Comparison of ENCODE assay signal across 16 cellular contexts in genomic region chrX:22758807-22759481, GRCh38.
A peak's percentile ranks its signal among the peaks of the same experiment; 100 is the strongest.
DNase-seq lines count a peak whose midpoint lies in the region; ATAC-seq and TF ChIP-seq lines count a peak whose summit lies in the region.
"Had no signal": no experiment of that assay in that cellular context is flagged by ENCODE, and none has a peak within 500 bp of the region (broad histone marks: within the 10 kb centered on the region; RNA-seq: fewer than 3 reads in every experiment).

No MANE protein-coding gene starts in this region.

- DNase-seq in GM20000 (ENCODE audit: low spot score) = peak; percentile 1
- no peak for DNase-seq in activated CD4-positive, alpha-beta memory T cell treated with anti-CD3 and anti-CD28 coated beads, Interleukin-2, amount 10 ng/mL, durations not matched to agents 7 days and 5 days
- no peak for DNase-seq in activated effector memory CD4-positive, alpha-beta T cell treated with Interleukin-2 at 50 U/mL for 16 hours
- DNase-seq in head of caudate nucleus = no peak
- DNase-seq in T-cell = no peak
- DNase-seq: activated naive CD8-positive, alpha-beta T cell treated with anti-CD3 and anti-CD28 coated beads, Interleukin-2, amount 50 U/mL, for 24 hours; activated T-cell treated with anti-CD3 and anti-CD28 coated beads for 4 hours; heart right ventricle; left colon; stimulated activated CD4-positive, alpha-beta T cell treated with anti-CD3 and anti-CD28 coated beads, Interleukin-1b, Interleukin-23, amount 100 ng/mL, for 48 hours; upper lobe of left lung had no signal

- no peak overlapping the region for H3K27ac Mint-ChIP-seq in activated CD4-positive, alpha-beta memory T cell treated with anti-CD3 and anti-CD28 coated beads, Interleukin-2, amount 10 ng/mL, durations not matched to agents 7 days and 5 days
- no peak overlapping the region for H3K27ac Mint-ChIP-seq in T-cell
- H3K27ac Mint-ChIP-seq: activated naive CD8-positive, alpha-beta T cell treated with anti-CD3 and anti-CD28 coated beads, Interleukin-2, amount 50 U/mL, for 24 hours had no signal

- intact Hi-C loops in head of caudate nucleus (cut with DNase I) = no loop called here

- no peak overlapping the region for H3K4me3 Mint-ChIP-seq in activated CD4-positive, alpha-beta memory T cell treated with anti-CD3 and anti-CD28 coated beads, Interleukin-2, amount 10 ng/mL, durations not matched to agents 7 days and 5 days
- no peak overlapping the region for H3K4me3 Mint-ChIP-seq in T-cell
- H3K4me3 Mint-ChIP-seq: activated naive CD8-positive, alpha-beta T cell treated with anti-CD3 and anti-CD28 coated beads, Interleukin-2, amount 50 U/mL, for 24 hours; central memory CD8-positive, alpha-beta T cell had no signal

- no peak for TF ChIP-seq CTCF in GM20000 (IDR thresholded peaks at IDR 0.05; ENCODE audit: extremely low read depth, missing control alignments)

- ATAC-seq in GM18499 (IDR thresholded peaks at IDR 0.05; ENCODE audit: insufficient read depth, unreplicated experiment) (peak; percentile 74), HG02852 (IDR thresholded peaks at IDR 0.05; ENCODE audit: unreplicated experiment) (peak; percentile 71), HG03558 (IDR thresholded peaks at IDR 0.05; ENCODE audit: extremely low read depth, unreplicated experiment) (peak; percentile 67), T-cell (replicated peaks in 1 of 4) (no peak)
- ATAC-seq: activated naive CD8-positive, alpha-beta T cell treated with anti-CD3 and anti-CD28 coated beads, Interleukin-2, amount 50 U/mL, for 24 hours; heart right ventricle; left colon; SK-N-SH treated with all-trans-retinoic acid at 6 μM for 48 hours had no signal

- H3K27me3 Mint-ChIP-seq in activated CD4-positive, alpha-beta memory T cell treated with anti-CD3 and anti-CD28 coated beads, Interleukin-2, amount 10 ng/mL, durations not matched to agents 7 days and 5 days = no peaks in the 10 kb centered on the region
- H3K27me3 Mint-ChIP-seq in T-cell = peaks cover 0 to 4% of the 10 kb centered on the region in 2 donors
- H3K27me3 Mint-ChIP-seq: activated naive CD8-positive, alpha-beta T cell treated with anti-CD3 and anti-CD28 coated beads, Interleukin-2, amount 50 U/mL, for 24 hours; central memory CD8-positive, alpha-beta T cell had no signal

- CTCF ChIA-PET in activated CD4-positive, alpha-beta memory T cell treated with anti-CD3 and anti-CD28 coated beads, Interleukin-2, amount 10 ng/mL, durations not matched to agents 7 days and 5 days (lab: Charles Lee) = no interaction called here
- CTCF ChIA-PET in T-cell (lab: Charles Lee) = interaction anchor here in 1 of 2 donors (1.5 kb wide), 1 partner anchor 11 kb away, joined by 4 read pairs; no protein-coding TSS in a partner anchor

- H3K36me3 Mint-ChIP-seq in activated CD4-positive, alpha-beta memory T cell treated with anti-CD3 and anti-CD28 coated beads, Interleukin-2, amount 10 ng/mL, durations not matched to agents 7 days and 5 days (ENCODE audit: low read depth) = no peaks in the 10 kb centered on the region
- no peaks in the 10 kb centered on the region for H3K36me3 Mint-ChIP-seq in T-cell

- POLR2A ChIA-PET in activated CD4-positive, alpha-beta memory T cell treated with anti-CD3 and anti-CD28 coated beads, Interleukin-2, amount 10 ng/mL, durations not matched to agents 7 days and 5 days (lab: Charles Lee) = no interaction called here
- POLR2A ChIA-PET in T-cell (lab: Charles Lee) = no interaction called here

- H3K4me1 Mint-ChIP-seq in activated CD4-positive, alpha-beta memory T cell treated with anti-CD3 and anti-CD28 coated beads, Interleukin-2, amount 10 ng/mL, durations not matched to agents 7 days and 5 days = no peaks in the 10 kb centered on the region
- no peaks in the 10 kb centered on the region for H3K4me1 Mint-ChIP-seq in T-cell
- H3K4me1 Mint-ChIP-seq: activated naive CD8-positive, alpha-beta T cell treated with anti-CD3 and anti-CD28 coated beads, Interleukin-2, amount 50 U/mL, for 24 hours; central memory CD8-positive, alpha-beta T cell had no signal

- no peaks in the 10 kb centered on the region for H3K9me3 Mint-ChIP-seq in activated CD4-positive, alpha-beta memory T cell treated with anti-CD3 and anti-CD28 coated beads, Interleukin-2, amount 10 ng/mL, durations not matched to agents 7 days and 5 days
- no peaks in the 10 kb centered on the region for H3K9me3 Mint-ChIP-seq in T-cell
- H3K9me3 Mint-ChIP-seq: activated naive CD8-positive, alpha-beta T cell treated with anti-CD3 and anti-CD28 coated beads, Interleukin-2, amount 50 U/mL, for 24 hours; central memory CD8-positive, alpha-beta T cell had no signal

Comparison
In these comparisons a context has a peak if more than half of its experiments do, and no peak if none do; other contexts are left out.
1. ATAC-seq: peak in GM18499 (single experiment), HG02852 (single experiment) and HG03558 (single experiment); none in T-cell (0 of 4).